ENCODE assay signal across 14 cellular contexts in the genomic region with DNA sequence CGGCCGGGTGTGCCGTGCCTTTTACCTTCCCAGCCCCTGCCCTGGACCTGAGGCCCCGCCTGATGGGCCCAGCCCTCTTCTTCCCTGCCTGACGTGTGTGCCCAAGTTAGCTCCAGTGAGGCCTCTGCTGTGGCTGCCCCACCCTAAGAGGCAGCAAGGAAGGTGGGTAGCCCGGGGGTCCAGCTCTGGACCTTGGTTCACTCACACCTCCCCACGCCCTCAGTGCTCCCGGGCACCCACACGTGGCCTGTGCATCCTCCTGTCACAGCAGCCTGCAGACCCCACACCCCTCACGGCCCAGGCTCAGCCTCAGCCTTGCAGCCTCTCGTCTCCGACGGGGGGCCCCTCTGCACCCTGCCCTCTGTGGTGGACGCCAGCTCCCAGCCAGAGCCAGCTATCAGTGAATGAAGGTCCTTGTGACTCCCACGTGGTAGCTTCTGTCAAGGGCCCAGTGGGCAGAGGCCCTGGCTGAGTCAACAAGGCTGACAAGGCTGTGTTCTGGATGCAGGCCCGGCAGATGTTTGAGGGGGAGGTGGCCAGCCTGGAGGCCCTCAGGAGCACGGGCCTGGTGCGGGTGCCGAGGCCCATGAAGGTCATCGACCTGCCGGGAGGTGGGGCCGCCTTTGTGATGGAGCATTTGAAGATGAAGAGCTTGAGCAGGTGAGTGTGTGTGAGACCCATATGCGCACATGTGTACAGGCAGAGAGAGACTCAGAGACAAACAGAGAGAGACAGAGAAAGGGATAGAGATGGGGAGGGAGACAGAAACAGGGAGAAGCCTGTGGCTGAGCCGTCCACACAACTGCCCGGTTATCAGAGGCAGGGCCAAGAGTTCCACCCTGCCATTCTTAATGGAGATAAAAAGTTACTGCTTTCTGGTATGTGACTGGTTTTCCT. TPM values are rescaled to one million over a fixed set of nuclear protein-coding genes. Genes with fewer than 3 reads are reported as not detected.
DNase-seq lines count a peak whose midpoint lies in the region; ATAC-seq and TF ChIP-seq lines count a peak whose summit lies in the region.
"Had no signal": no experiment of that assay in that cellular context is flagged by ENCODE, and none has a peak within 500 bp of the region (broad histone marks: within the 10 kb centered on the region; RNA-seq: fewer than 3 reads in every experiment).

No MANE protein-coding gene starts in this region.

- no peak for ATAC-seq in activated CD8-positive, alpha-beta T cell treated with anti-CD3 and anti-CD28 coated beads for 36 hours
- ATAC-seq: foreskin keratinocyte had no signal

- H3K79me2 ChIP-seq in GM23248 (ENCODE audit: insufficient read depth) (no peaks in the 10 kb centered on the region), hepatocyte (peaks cover 18% of the 10 kb centered on the region)

- H3K4me3 ChIP-seq in GM23248 = no peak overlapping the region
- no peak overlapping the region for H3K4me3 ChIP-seq in hepatocyte
- H3K4me3 ChIP-seq: SK-N-MC, transverse colon had no signal

- no peaks in the 10 kb centered on the region for H3K9me3 ChIP-seq in GM23248 (ENCODE audit: low read depth)
- peaks cover 10% of the 10 kb centered on the region for H3K9me3 ChIP-seq in hepatocyte (ENCODE audit: low read depth)
- H3K9me3 ChIP-seq: transverse colon had no signal

- no peak overlapping the region for H3K9ac ChIP-seq in GM23248

- WGBS in GM23248 (ENCODE audit: low coverage in 1 of 2, low lambda C conversion rate in 2 of 2, missing lambda C conversion rate in 2 of 2), 2 experiments = 69 to 73% methylated on average over 25 of the region's 25 CpGs
- WGBS in hepatocyte (ENCODE audit: low lambda C conversion rate, missing lambda C conversion rate) = 80% methylated on average over 25 of the region's 25 CpGs

- in situ Hi-C loops in GM23248 (cut with MboI) = no loop called here

- H2AFZ ChIP-seq in GM23248 (no peak overlapping the region), hepatocyte (no peak overlapping the region)

- H3K4me3 Mint-ChIP-seq in activated CD8-positive, alpha-beta T cell treated with anti-CD3 and anti-CD28 coated beads for 36 hours = no peak overlapping the region

- H3K4me1 ChIP-seq in GM23248 (ENCODE audit: insufficient read depth) (no peaks in the 10 kb centered on the region), hepatocyte (ENCODE audit: insufficient read depth) (peaks cover 12% of the 10 kb centered on the region)
- H3K4me1 ChIP-seq: foreskin keratinocyte had no signal

- H3K4me2 ChIP-seq in GM23248 (ENCODE audit: unreplicated experiment) = no peak overlapping the region
- peak overlapping the region; percentile 80 for H3K4me2 ChIP-seq in hepatocyte

- H3K27ac ChIP-seq in GM23248 (no peak overlapping the region), hepatocyte (peak overlapping the region; percentile 60)
- H3K27ac ChIP-seq: foreskin keratinocyte, SK-N-MC, transverse colon had no signal

- CTCF ChIA-PET in activated CD8-positive, alpha-beta T cell treated with anti-CD3 and anti-CD28 coated beads for 36 hours (lab: Charles Lee) = no interaction called here

- TF ChIP-seq CTCF in hepatocyte (IDR thresholded peaks at IDR 0.05; ENCODE audit: poor library complexity) = no peak
- no peak for TF ChIP-seq CTCF in activated CD8-positive, alpha-beta T cell treated with anti-CD3 and anti-CD28 coated beads for 36 hours (IDR thresholded peaks at IDR 0.05)

- H3K36me3 Mint-ChIP-seq in activated CD8-positive, alpha-beta T cell treated with anti-CD3 and anti-CD28 coated beads for 36 hours (ENCODE audit: low read depth) = peaks cover 29% of the 10 kb centered on the region

- intact Hi-C loops in posterior cingulate gyrus (cut with DNase I) = loop anchor here (5.0 kb wide), 2 partner anchors 71 to 91 kb away; partner anchors contain the start of gene WDR45B
- intact Hi-C loops in activated CD8-positive, alpha-beta T cell treated with anti-CD3 and anti-CD28 coated beads for 36 hours (cut with micrococcal nuclease) = no loop called here

- POLR2A ChIA-PET in activated CD8-positive, alpha-beta T cell treated with anti-CD3 and anti-CD28 coated beads for 36 hours (lab: Charles Lee) = no interaction called here

- peak; percentile 68 for DNase-seq in GM23248
- DNase-seq in amygdala (lab: John Stamatoyannopoulos, UW) = peak; percentile 15 to 98 (median 91)
- peak; percentile 46 for DNase-seq in hepatocyte (ENCODE audit: low spot score)
- peak; percentile 84 to 99 (median 94) for DNase-seq in posterior cingulate gyrus
- DNase-seq in NCI-H1930 (lab: John Stamatoyannopoulos, UW) = no peak
- DNase-seq in activated CD8-positive, alpha-beta T cell treated with anti-CD3 and anti-CD28 coated beads for 36 hours = no peak
- DNase-seq in KG1 (lab: John Stamatoyannopoulos, UW) = no peak
- DNase-seq in activated naive CD4-positive, alpha-beta T cell treated with Interleukin-2 at 50 U/mL for 16 hours = no peak
- DNase-seq: activated CD4-positive, alpha-beta T cell treated with anti-CD3 and anti-CD28 coated beads, Interleukin-2, amount 50 U/mL, for 1 hour; foreskin keratinocyte; mesendoderm; NCI-H526 treated with DMSO at 0.1 percent for 48 hours; transverse colon had no signal

- no peaks in the 10 kb centered on the region for H3K27me3 Mint-ChIP-seq in activated CD8-positive, alpha-beta T cell treated with anti-CD3 and anti-CD28 coated beads for 36 hours

- H4K20me1 ChIP-seq in GM23248 (ENCODE audit: insufficient read depth) = no peaks in the 10 kb centered on the region
- no peaks in the 10 kb centered on the region for H4K20me1 ChIP-seq in hepatocyte (ENCODE audit: insufficient read depth, poor library complexity, severe bottlenecking)

- H3K27me3 ChIP-seq in GM23248 (replicated peaks; ENCODE audit: insufficient read depth) = no peaks in the 10 kb centered on the region
- H3K27me3 ChIP-seq in hepatocyte = no peaks in the 10 kb centered on the region
- H3K27me3 ChIP-seq: foreskin keratinocyte, transverse colon had no signal

- peaks cover 6% of the 10 kb centered on the region; the same call in 1 of the 2 replicates for H3K36me3 ChIP-seq in GM23248 (ENCODE audit: low read depth)
- H3K36me3 ChIP-seq in hepatocyte (replicated peaks; ENCODE audit: insufficient read depth, low read depth) = peaks cover 9% of the 10 kb centered on the region

- H3K9me3 Mint-ChIP-seq in activated CD8-positive, alpha-beta T cell treated with anti-CD3 and anti-CD28 coated beads for 36 hours = peaks cover 17% of the 10 kb centered on the region

- H3K4me1 Mint-ChIP-seq in activated CD8-positive, alpha-beta T cell treated with anti-CD3 and anti-CD28 coated beads for 36 hours (ENCODE audit: low read depth) = peaks cover under 1% of the 10 kb centered on the region

- H3F3A ChIP-seq in GM23248 (ENCODE audit: insufficient read depth) = no peaks in the 10 kb centered on the region

- no peak overlapping the region for H3K27ac Mint-ChIP-seq in activated CD8-positive, alpha-beta T cell treated with anti-CD3 and anti-CD28 coated beads for 36 hours

- H3K9me2 ChIP-seq in GM23248 (ENCODE audit: insufficient read depth) = no peaks in the 10 kb centered on the region
- H3K9me2 ChIP-seq in hepatocyte (replicated peaks; ENCODE audit: insufficient read depth) = no peaks in the 10 kb centered on the region

RNA-seq across cellular contexts. Expression of gene FN3K, which starts 2.8 kb away (rescaled TPM):
- 0.11 TPM in 1 of 2 replicates, not detected in the other for total RNA-seq in GM23248 (2014; rRNA removed; shearing (Covaris generic))
- polyA plus RNA-seq in GM23248 (2016; fragmentation: Nextera tagmentation; extraction: Ambion mirVana) (1.0 TPM in 2 replicates), hepatocyte (12.8 and 13.7 TPM in 2 replicates)
- 4.0 and 17.3 TPM in 2 replicates for total RNA-seq in hepatocyte
- 1 to 10 TPM in 1 of 2 experiments, under 1 TPM in 1; 0.96 to 1.2 TPM for total RNA-seq in activated CD8-positive, alpha-beta T cell treated with anti-CD3 and anti-CD28 coated beads for 36 hours

RNA-seq across cellular contexts. Expression of gene TBCD, which starts 13.6 kb away (rescaled TPM):
- 19.3 and 26.8 TPM in 2 replicates for total RNA-seq in GM23248 (2014; rRNA removed; shearing (Covaris generic))
- 31.1 and 33.8 TPM in 2 replicates for polyA plus RNA-seq in GM23248 (2016; fragmentation: Nextera tagmentation; extraction: Ambion mirVana)
- 24.5 and 34.4 TPM in 2 replicates for total RNA-seq in hepatocyte
- polyA plus RNA-seq in hepatocyte = 41.5 and 42.3 TPM in 2 replicates
- total RNA-seq in activated CD8-positive, alpha-beta T cell treated with anti-CD3 and anti-CD28 coated beads for 36 hours = 10 to 100 TPM; 77.8 to 85.8 TPM

RNA-seq across cellular contexts. Expression of gene FN3KRP, which starts 21.7 kb away (rescaled TPM):
- 31.4 and 33.8 TPM in 2 replicates for total RNA-seq in GM23248 (2014; rRNA removed; shearing (Covaris generic))
- polyA plus RNA-seq in GM23248 (2016; fragmentation: Nextera tagmentation; extraction: Ambion mirVana) (45.2 and 46.3 TPM in 2 replicates), hepatocyte (24.0 and 27.4 TPM in 2 replicates)
- 17.0 and 18.7 TPM in 2 replicates for total RNA-seq in hepatocyte
- total RNA-seq in activated CD8-positive, alpha-beta T cell treated with anti-CD3 and anti-CD28 coated beads for 36 hours = 10 to 100 TPM; 28.3 to 32.8 TPM

RNA-seq across cellular contexts. Expression of gene RAB40B, which starts 39.7 kb away (rescaled TPM):
- total RNA-seq in GM23248 (2014; rRNA removed; shearing (Covaris generic)) = 11.4 and 23.7 TPM in 2 replicates
- polyA plus RNA-seq in GM23248 (2016; fragmentation: Nextera tagmentation; extraction: Ambion mirVana) (23.8 and 24.7 TPM in 2 replicates), hepatocyte (22.2 and 27.8 TPM in 2 replicates)
- 20.0 and 22.2 TPM in 2 replicates for total RNA-seq in hepatocyte
- 1 to 10 TPM; 1.6 to 3.4 TPM for total RNA-seq in activated CD8-positive, alpha-beta T cell treated with anti-CD3 and anti-CD28 coated beads for 36 hours

Comparison
In these comparisons a context has a peak if more than half of its experiments do, and no peak if none do; other contexts are left out.
1. DNase-seq: peak in GM23248 (single experiment), amygdala (56 of 56), hepatocyte (single experiment) and posterior cingulate gyrus (10 of 10); none in NCI-H1930 (0 of 2), activated CD8-positive, alpha-beta T cell treated with anti-CD3 and anti-CD28 coated beads for 36 hours (single experiment), KG1 (single experiment) and activated naive CD4-positive, alpha-beta T cell treated with Interleukin-2 at 50 U/mL for 16 hours (single experiment).